In genomic region chr19:1874554-1875185, GRCh38 we compare ENCODE assay signal across 8 cellular contexts. TPM values are rescaled to one million over a fixed set of nuclear protein-coding genes. Genes with fewer than 3 reads are reported as not detected.
DNase-seq lines count a peak whose midpoint lies in the region; ATAC-seq, FAIRE-seq and TF ChIP-seq lines count a peak whose summit lies in the region.

No MANE protein-coding gene starts in this region.

- WGBS in thymus, result 7% methylated on average over 16 of the region's 16 CpGs
- WGBS in neuronal stem cell (ENCODE audit: extremely low coverage in 2 of 2, insufficient read length in 2 of 2, insufficient replicate concordance in 1 of 2), 2 donors, result no CpG with 5 or more reads among the region's 16 CpGs

- H3K4me2 ChIP-seq in BLaER1 treated with 17β-estradiol and CSF1 and Interleukin-3, amounts not matched to agents 10 nM and 100 nM, result peak overlapping the region; percentile 87 to 99 (median 96)
- peak overlapping the region; percentile 99 for H3K4me2 ChIP-seq in keratinocyte (ENCODE audit: control insufficient read depth, extremely low read depth, insufficient read depth, low read depth, low read length)
- H3K4me2 ChIP-seq in neuronal stem cell (ENCODE audit: insufficient read depth, low read length, poor library complexity, severe bottlenecking), result no peak overlapping the region

- peaks cover 28 to 44% (median 39%) of the 10 kb centered on the region in 11 experiments for H3K36me3 ChIP-seq in BLaER1 treated with 17β-estradiol and CSF1 and Interleukin-3, amounts not matched to agents 10 nM and 100 nM
- H3K36me3 ChIP-seq in adipocyte (ENCODE audit: control insufficient read depth, insufficient read depth, low read length, severe bottlenecking), result peaks cover 4% of the 10 kb centered on the region
- H3K36me3 ChIP-seq in keratinocyte (ENCODE audit: control insufficient read depth in 2 of 2, extremely low read depth in 1 of 2, insufficient read depth in 2 of 2, low read length in 2 of 2), result peaks cover 0 to 2% of the 10 kb centered on the region in 2 experiments
- H3K36me3 ChIP-seq in thymus (ENCODE audit: control insufficient read depth, insufficient read depth), result peaks cover 29% of the 10 kb centered on the region
- H3K36me3 ChIP-seq in neuronal stem cell (replicated peaks in 1 of 2; ENCODE audit: control insufficient read depth in 2 of 2, insufficient read depth in 2 of 2, low read length in 2 of 2), result peaks cover 3 to 24% of the 10 kb centered on the region in 2 donors

- no peak overlapping the region for H2BK12ac ChIP-seq in neuronal stem cell (ENCODE audit: low read length)

- DNase-seq in KBM-7 (peak; percentile 61), adipocyte (ENCODE audit: low read depth) (no peak), keratinocyte (ENCODE audit: low read depth, low spot score) (no peak), neuronal stem cell (ENCODE audit: low spot score) (no peak), amygdala (lab: John Stamatoyannopoulos, UW) (no peak)

- peaks cover 35 to 53% (median 47%) of the 10 kb centered on the region in 10 experiments for H3K4me1 ChIP-seq in BLaER1 treated with 17β-estradiol and CSF1 and Interleukin-3, amounts not matched to agents 10 nM and 100 nM
- H3K4me1 ChIP-seq in adipocyte (ENCODE audit: control insufficient read depth, insufficient read depth, low read length) (peaks cover 27% of the 10 kb centered on the region), keratinocyte (ENCODE audit: control insufficient read depth, extremely low read depth, insufficient read depth, low read length) (peaks cover 27% of the 10 kb centered on the region), thymus (ENCODE audit: control insufficient read depth, insufficient read depth, low read length) (peaks cover 18% of the 10 kb centered on the region), neuronal stem cell (ENCODE audit: control insufficient read depth in 2 of 2, insufficient read depth in 1 of 2, low read depth in 1 of 2, low read length in 2 of 2) (peaks cover 8 to 22% of the 10 kb centered on the region in 2 donors)

- H3K27ac ChIP-seq in BLaER1 treated with 17β-estradiol and CSF1 and Interleukin-3, amounts not matched to agents 10 nM and 100 nM, result peak overlapping the region in 10 of 11 experiments; percentile 84 to 97 (median 92); a peak in 17 of 22 replicates
- H3K27ac ChIP-seq in keratinocyte (ENCODE audit: control insufficient read depth, insufficient read depth, low read length) (peak overlapping the region; percentile 79), thymus (ENCODE audit: low read depth) (peak overlapping the region; percentile 36), neuronal stem cell (replicated peaks; ENCODE audit: low read length) (no peak overlapping the region)

- H2BK5ac ChIP-seq in neuronal stem cell (ENCODE audit: low read length), result no peak overlapping the region

- H4K8ac ChIP-seq in neuronal stem cell (ENCODE audit: low read depth, low read length), result no peak overlapping the region

- no peak for TF ChIP-seq CTCF in keratinocyte (optimal IDR thresholded peaks at IDR 0.05 in 1 of 3, IDR thresholded peaks at IDR 0.05 in 1 of 3, conservative IDR thresholded peaks at IDR 0.05 in 1 of 3; ENCODE audit: extremely low read depth in 1 of 3, insufficient read depth in 2 of 3, low read length in 3 of 3)

- in situ Hi-C loops in KBM-7 (cut with MboI; ENCODE audit: low pct_unique_long_range_greater_than_20kb, low sequenced_read_pairs), result no loop called here

- H3K4me3 ChIP-seq in BLaER1 treated with 17β-estradiol and CSF1 and Interleukin-3, amounts not matched to agents 10 nM and 100 nM, result peak overlapping the region; percentile 81 to 99 (median 93)
- H3K4me3 ChIP-seq in adipocyte (ENCODE audit: low read length) (peak overlapping the region; percentile 92), keratinocyte (ENCODE audit: control insufficient read depth in 2 of 3, extremely low read depth in 1 of 3, insufficient read depth in 2 of 3, low read depth in 1 of 3, low read length in 3 of 3) (peak overlapping the region; percentile 60 to 94 (median 80)), thymus (ENCODE audit: low read length) (peak overlapping the region; percentile 94), neuronal stem cell (ENCODE audit: low read length in 2 of 2) (peak overlapping the region in 1 of 2 donors; percentile 93)

- no peak overlapping the region for H3K14ac ChIP-seq in neuronal stem cell (ENCODE audit: low read length)

- H4K20me1 ChIP-seq in BLaER1 treated with 17β-estradiol and CSF1 and Interleukin-3, amounts not matched to agents 10 nM and 100 nM, result peaks cover 25 to 60% (median 50%) of the 10 kb centered on the region in 11 experiments; a peak in 21 of 22 replicates
- peaks cover 6% of the 10 kb centered on the region for H4K20me1 ChIP-seq in keratinocyte (ENCODE audit: control insufficient read depth, extremely low read depth, insufficient read depth, low read length)

- no peak for ATAC-seq in GM19452 (IDR thresholded peaks at IDR 0.05; ENCODE audit: unreplicated experiment)

- H2BK120ac ChIP-seq in neuronal stem cell (ENCODE audit: low read depth, low read length), result no peak overlapping the region

- H3K79me1 ChIP-seq in neuronal stem cell (ENCODE audit: low read depth, low read length), result peaks cover 19% of the 10 kb centered on the region

- H2AFZ ChIP-seq in keratinocyte (ENCODE audit: control insufficient read depth, low read length) (no peak overlapping the region), neuronal stem cell (ENCODE audit: low read length) (no peak overlapping the region)

- no peaks in the 10 kb centered on the region for H3K9me3 ChIP-seq in BLaER1 treated with 17β-estradiol and CSF1 and Interleukin-3, amounts not matched to agents 10 nM and 100 nM (replicated peaks in 1 of 11)
- H3K9me3 ChIP-seq in adipocyte (ENCODE audit: control insufficient read depth, low read length), result no peaks in the 10 kb centered on the region
- no peaks in the 10 kb centered on the region for H3K9me3 ChIP-seq in keratinocyte (ENCODE audit: control insufficient read depth, low read depth, low read length)
- H3K9me3 ChIP-seq in thymus (ENCODE audit: control insufficient read depth), result no peaks in the 10 kb centered on the region
- peaks cover 0 to 2% of the 10 kb centered on the region in 2 donors for H3K9me3 ChIP-seq in neuronal stem cell (replicated peaks in 1 of 2; ENCODE audit: control insufficient read depth in 2 of 2, insufficient read depth in 1 of 2, low read depth in 1 of 2, low read length in 2 of 2)

- no peak overlapping the region for H2AK5ac ChIP-seq in neuronal stem cell (ENCODE audit: low read depth, low read length)

- no peak overlapping the region for H3K4ac ChIP-seq in neuronal stem cell (ENCODE audit: low read length)

- peak overlapping the region; percentile 89 to 98 (median 94) for H3K9ac ChIP-seq in BLaER1 treated with 17β-estradiol and CSF1 and Interleukin-3, amounts not matched to agents 10 nM and 100 nM
- H3K9ac ChIP-seq in adipocyte (ENCODE audit: low read length) (peak overlapping the region; percentile 98), keratinocyte (ENCODE audit: control insufficient read depth, extremely low read depth, insufficient read depth, low read length) (peak overlapping the region; percentile 90), neuronal stem cell (ENCODE audit: low read depth, low read length, poor library complexity) (no peak overlapping the region)

- H3K9me1 ChIP-seq in keratinocyte (ENCODE audit: control insufficient read depth, extremely low read depth, insufficient read depth, low read length), result no peaks in the 10 kb centered on the region

- H4K91ac ChIP-seq in neuronal stem cell (ENCODE audit: low read depth, low read length, poor library complexity), result no peak overlapping the region

- no peak overlapping the region for H2BK15ac ChIP-seq in neuronal stem cell (ENCODE audit: low read length)

- peak; percentile 63 for FAIRE-seq in keratinocyte (lab: Jason Lieb, UNC)

- no peaks in the 10 kb centered on the region for H3K27me3 ChIP-seq in BLaER1 treated with 17β-estradiol and CSF1 and Interleukin-3, amounts not matched to agents 10 nM and 100 nM
- H3K27me3 ChIP-seq in adipocyte (replicated peaks; ENCODE audit: control insufficient read depth, insufficient read depth, low read length) (no peaks in the 10 kb centered on the region), keratinocyte (ENCODE audit: control insufficient read depth, extremely low read depth, insufficient read depth, low read length) (no peaks in the 10 kb centered on the region), thymus (ENCODE audit: control insufficient read depth, insufficient read depth) (no peaks in the 10 kb centered on the region), neuronal stem cell (ENCODE audit: control insufficient read depth in 3 of 3, insufficient read depth in 3 of 3, low read depth in 1 of 3, low read length in 3 of 3) (no peaks in the 10 kb centered on the region)

- H3K23ac ChIP-seq in neuronal stem cell (ENCODE audit: low read depth, low read length, poor library complexity), result no peak overlapping the region

- dilution Hi-C loops in keratinocyte (cut with MboI; ENCODE audit: extremely low pct_ligation_motif_present, low sequenced_read_pairs), result no loop called here

- no peak overlapping the region for H3K18ac ChIP-seq in neuronal stem cell (ENCODE audit: low read length)

- H3K79me2 ChIP-seq in keratinocyte (ENCODE audit: control insufficient read depth, insufficient read depth, low read length), result peaks cover 44% of the 10 kb centered on the region

RNA-seq across cellular contexts. Expression of gene ABHD17A, which starts 10.6 kb away (rescaled TPM):
- polyA plus RNA-seq in keratinocyte (27.2 to 67.3 TPM (median 31.0 TPM) in 3 replicates), thymus (90.4 TPM)
- 9.2 TPM for polyA plus RNA-seq in keratinocyte (2011; ENCODE audit: low read depth)
- polyA plus RNA-seq in keratinocyte (2011; cell fraction: cytosol; rRNA removed), result 20.8 and 62.5 TPM in 2 replicates
- polyA plus RNA-seq in keratinocyte (2011; cell fraction: nucleus; rRNA removed), result 29.9 and 47.5 TPM in 2 replicates
- polyA plus RNA-seq in keratinocyte (2012; ENCODE audit: low replicate concordance), result 20.6 and 43.3 TPM in 2 replicates
- 13.2 to 23.4 TPM (median 20.6 TPM) in 3 replicates for polyA minus RNA-seq in keratinocyte
- 122 TPM for polyA minus RNA-seq in keratinocyte (2011; cell fraction: cytosol; rRNA and poly(A)+ RNA removed)
- 13.3 and 22.2 TPM in 2 replicates for polyA minus RNA-seq in keratinocyte (2011; cell fraction: nucleus; rRNA and poly(A)+ RNA removed)
- 44.4 TPM for polyA plus RNA-seq in neuronal stem cell (2013, experiment 1 of 2)
- 44.1 TPM for polyA plus RNA-seq in neuronal stem cell (2013, experiment 2 of 2)

RNA-seq across cellular contexts. Expression of gene KLF16, which starts 11.3 kb away (rescaled TPM):
- 4.9 to 14.7 TPM (median 6.0 TPM) in 3 replicates for polyA plus RNA-seq in keratinocyte
- polyA plus RNA-seq in keratinocyte (2011; ENCODE audit: low read depth), result 2.6 TPM
- polyA plus RNA-seq in keratinocyte (2011; cell fraction: cytosol; rRNA removed), result 4.7 and 19.3 TPM in 2 replicates
- 7.7 and 17.7 TPM in 2 replicates for polyA plus RNA-seq in keratinocyte (2011; cell fraction: nucleus; rRNA removed)
- 13.9 and 30.6 TPM in 2 replicates for polyA plus RNA-seq in keratinocyte (2012; ENCODE audit: low replicate concordance)
- polyA minus RNA-seq in keratinocyte, result 1.9 to 11.4 TPM (median 2.2 TPM) in 3 replicates
- 48.5 TPM for polyA minus RNA-seq in keratinocyte (2011; cell fraction: cytosol; rRNA and poly(A)+ RNA removed)
- 8.2 and 11.3 TPM in 2 replicates for polyA minus RNA-seq in keratinocyte (2011; cell fraction: nucleus; rRNA and poly(A)+ RNA removed)
- polyA plus RNA-seq in thymus, result 8.4 TPM
- polyA plus RNA-seq in neuronal stem cell (2013, experiment 1 of 2), result 12.8 TPM
- polyA plus RNA-seq in neuronal stem cell (2013, experiment 2 of 2), result 12.5 TPM

RNA-seq across cellular contexts. Expression of gene REXO1, which starts 26.4 kb away (rescaled TPM):
- polyA plus RNA-seq in keratinocyte, result 6.1 to 18.6 TPM (median 9.1 TPM) in 3 replicates
- polyA plus RNA-seq in keratinocyte (2011; ENCODE audit: low read depth), result 15.3 TPM
- 8.0 and 14.2 TPM in 2 replicates for polyA plus RNA-seq in keratinocyte (2011; cell fraction: cytosol; rRNA removed)
- 41.7 and 47.8 TPM in 2 replicates for polyA plus RNA-seq in keratinocyte (2011; cell fraction: nucleus; rRNA removed)
- 19.8 and 25.0 TPM in 2 replicates for polyA plus RNA-seq in keratinocyte (2012; ENCODE audit: low replicate concordance)
- polyA minus RNA-seq in keratinocyte, result 16.5 to 40.9 TPM (median 17.7 TPM) in 3 replicates
- polyA minus RNA-seq in keratinocyte (2011; cell fraction: cytosol; rRNA and poly(A)+ RNA removed), result 27.4 TPM
- polyA minus RNA-seq in keratinocyte (2011; cell fraction: nucleus; rRNA and poly(A)+ RNA removed), result 12.9 and 19.1 TPM in 2 replicates
- 28.7 TPM for polyA plus RNA-seq in thymus
- polyA plus RNA-seq in neuronal stem cell (2013, experiment 1 of 2), result 15.0 TPM
- polyA plus RNA-seq in neuronal stem cell (2013, experiment 2 of 2), result 16.5 TPM

RNA-seq across cellular contexts. Expression of gene ADAT3, which starts 30.5 kb away (rescaled TPM):
- 0.55 to 0.93 TPM (median 0.85 TPM) in 3 replicates for polyA plus RNA-seq in keratinocyte
- polyA plus RNA-seq in keratinocyte (2011; ENCODE audit: low read depth), result 0.69 TPM
- polyA plus RNA-seq in keratinocyte (2011; cell fraction: cytosol; rRNA removed), result 0.15 and 1.7 TPM in 2 replicates
- polyA plus RNA-seq in keratinocyte (2011; cell fraction: nucleus; rRNA removed), result 1.2 and 2.4 TPM in 2 replicates
- polyA plus RNA-seq in keratinocyte (2012; ENCODE audit: low replicate concordance), result 1.9 and 3.4 TPM in 2 replicates
- 0.20 to 0.36 TPM in 2 of 3 replicates, not detected in the other for polyA minus RNA-seq in keratinocyte
- 2.1 TPM for polyA minus RNA-seq in keratinocyte (2011; cell fraction: cytosol; rRNA and poly(A)+ RNA removed)
- polyA minus RNA-seq in keratinocyte (2011; cell fraction: nucleus; rRNA and poly(A)+ RNA removed), result 2.1 and 2.6 TPM in 2 replicates
- 4.5 TPM for polyA plus RNA-seq in thymus
- polyA plus RNA-seq in neuronal stem cell (2013, experiment 1 of 2), result 4.4 TPM
- polyA plus RNA-seq in neuronal stem cell (2013, experiment 2 of 2), result 3.8 TPM

RNA-seq across cellular contexts. Expression of gene SCAMP4, which starts 30.5 kb away (rescaled TPM):
- 4.8 to 30.3 TPM (median 7.0 TPM) in 3 replicates for polyA plus RNA-seq in keratinocyte
- 10.6 TPM for polyA plus RNA-seq in keratinocyte (2011; ENCODE audit: low read depth)
- polyA plus RNA-seq in keratinocyte (2011; cell fraction: cytosol; rRNA removed), result 7.3 and 17.8 TPM in 2 replicates
- polyA plus RNA-seq in keratinocyte (2011; cell fraction: nucleus; rRNA removed), result 33.4 and 43.4 TPM in 2 replicates
- polyA plus RNA-seq in keratinocyte (2012; ENCODE audit: low replicate concordance), result 27.2 and 45.1 TPM in 2 replicates
- polyA minus RNA-seq in keratinocyte, result 8.2 to 40.3 TPM (median 10.1 TPM) in 3 replicates
- 62.7 TPM for polyA minus RNA-seq in keratinocyte (2011; cell fraction: cytosol; rRNA and poly(A)+ RNA removed)
- polyA minus RNA-seq in keratinocyte (2011; cell fraction: nucleus; rRNA and poly(A)+ RNA removed), result 38.2 and 42.0 TPM in 2 replicates
- 21.9 TPM for polyA plus RNA-seq in thymus
- 49.3 TPM for polyA plus RNA-seq in neuronal stem cell (2013, experiment 1 of 2)
- polyA plus RNA-seq in neuronal stem cell (2013, experiment 2 of 2), result 49.1 TPM
